11 cellular contexts compared by ENCODE assay signal in genomic region chr3:112514527-112515128, GRCh38. TPM values are rescaled to one million over a fixed set of nuclear protein-coding genes. Genes with fewer than 3 reads are reported as not detected.
DNase-seq lines count a peak whose midpoint lies in the region; ATAC-seq and TF ChIP-seq lines count a peak whose summit lies in the region.
"Had no signal": no experiment of that assay in that cellular context is flagged by ENCODE, and none has a peak within 500 bp of the region (broad histone marks: within the 10 kb centered on the region; RNA-seq: fewer than 3 reads in every experiment).

No MANE protein-coding gene starts in this region.

- H3K4me1 Mint-ChIP-seq in GM23338 (no peaks in the 10 kb centered on the region), endothelial cell (ENCODE audit: unreplicated experiment) (peaks cover under 1% of the 10 kb centered on the region)
- H3K4me1 Mint-ChIP-seq: nephron had no signal

- no peaks in the 10 kb centered on the region for H3K79me2 ChIP-seq in GM23338 (replicated peaks; ENCODE audit: insufficient read depth)

- H3K9me2 ChIP-seq in GM23338 (ENCODE audit: insufficient read depth): no peaks in the 10 kb centered on the region

- no peak overlapping the region for H3K4me3 ChIP-seq in GM23338

- H3K27me3 ChIP-seq in GM23338 (ENCODE audit: insufficient read depth): no peaks in the 10 kb centered on the region

- no peak for ATAC-seq in GM23338
- peak; percentile 99 for ATAC-seq in HG03571 (IDR thresholded peaks at IDR 0.05; ENCODE audit: unreplicated experiment)

- peaks cover 18% of the 10 kb centered on the region; the same call in 1 of the 2 replicates for H3K36me3 ChIP-seq in GM23338 (ENCODE audit: insufficient read depth)

- DNase-seq in DMS53 (lab: John Stamatoyannopoulos, UW) (peak; percentile 10), DMS53 treated with DMSO at 0.1 percent for 48 hours (lab: John Stamatoyannopoulos, UW; ENCODE audit: unreplicated experiment) (no peak), GM23338 (ENCODE audit: low spot score) (no peak), renal cortical epithelial cell (ENCODE audit: low read depth) (peak; percentile 21), endothelial cell (ENCODE audit: low spot score) (no peak), NCI-H446 (lab: John Stamatoyannopoulos, UW) (no peak), A172 (ENCODE audit: low spot score) (no peak)
- DNase-seq: NCI-H510A treated with DMSO at 0.1 percent for 48 hours had no signal

- H3K36me3 Mint-ChIP-seq in GM23338 (ENCODE audit: low read depth): peaks cover 40% of the 10 kb centered on the region
- H3K36me3 Mint-ChIP-seq in endothelial cell (ENCODE audit: low read depth, unreplicated experiment): peaks cover 6% of the 10 kb centered on the region

- no peaks in the 10 kb centered on the region for H3K4me1 ChIP-seq in GM23338 (ENCODE audit: insufficient read depth)

- H3K9me3 Mint-ChIP-seq in GM23338: peaks cover 47% of the 10 kb centered on the region
- no peaks in the 10 kb centered on the region for H3K9me3 Mint-ChIP-seq in endothelial cell (ENCODE audit: unreplicated experiment)

- H3K27me3 Mint-ChIP-seq in GM23338 (ENCODE audit: insufficient read depth, low read depth, poor library complexity): peaks cover 3% of the 10 kb centered on the region
- H3K27me3 Mint-ChIP-seq in endothelial cell (ENCODE audit: unreplicated experiment): peaks cover 2% of the 10 kb centered on the region

- H2AFZ ChIP-seq in GM23338: no peak overlapping the region

- H3K4me2 ChIP-seq in GM23338: no peak overlapping the region

- 0 out of 2 replicates have a peak overlapping the region, but pooled peaks have one; percentile 15 for H3K27ac ChIP-seq in GM23338 (ENCODE audit: low read depth)
- H3K27ac ChIP-seq: 22Rv1 had no signal

- TF ChIP-seq CTCF in GM23338 (conservative IDR thresholded peaks at IDR 0.05; ENCODE audit: low read depth in 2 of 2) (no peak), endothelial cell (IDR thresholded peaks at IDR 0.05; ENCODE audit: unreplicated experiment) (no peak)

- no peak overlapping the region for H3K4me3 Mint-ChIP-seq in GM23338
- H3K4me3 Mint-ChIP-seq in endothelial cell (ENCODE audit: unreplicated experiment): no peak overlapping the region
- H3K4me3 Mint-ChIP-seq: nephron had no signal

- H3F3A ChIP-seq in GM23338 (replicated peaks; ENCODE audit: low read depth): no peaks in the 10 kb centered on the region

- H4K20me1 ChIP-seq in GM23338 (replicated peaks; ENCODE audit: insufficient read depth): no peaks in the 10 kb centered on the region

- no peak overlapping the region for H3K27ac Mint-ChIP-seq in GM23338
- H3K27ac Mint-ChIP-seq in endothelial cell (ENCODE audit: unreplicated experiment): no peak overlapping the region
- H3K27ac Mint-ChIP-seq: nephron had no signal

TF ChIP-seq in GM23338, 12 proteins besides CTCF, POLR2A, EP300 and RAD21 (continues in another document):
- TF ChIP-seq CREB1 (CRISPR knock-in tag; IDR thresholded peaks at IDR 0.05; ENCODE audit: low read depth) (no peak), EZH2 (IDR thresholded peaks at IDR 0.05; ENCODE audit: low read depth, unreplicated experiment) (no peak), STAT1 (IDR thresholded peaks at IDR 0.05; ENCODE audit: unreplicated experiment) (no peak), POLR2AphosphoS5 (IDR thresholded peaks at IDR 0.05; ENCODE audit: low read depth) (no peak)
- TF ChIP-seq, protein P1, sequence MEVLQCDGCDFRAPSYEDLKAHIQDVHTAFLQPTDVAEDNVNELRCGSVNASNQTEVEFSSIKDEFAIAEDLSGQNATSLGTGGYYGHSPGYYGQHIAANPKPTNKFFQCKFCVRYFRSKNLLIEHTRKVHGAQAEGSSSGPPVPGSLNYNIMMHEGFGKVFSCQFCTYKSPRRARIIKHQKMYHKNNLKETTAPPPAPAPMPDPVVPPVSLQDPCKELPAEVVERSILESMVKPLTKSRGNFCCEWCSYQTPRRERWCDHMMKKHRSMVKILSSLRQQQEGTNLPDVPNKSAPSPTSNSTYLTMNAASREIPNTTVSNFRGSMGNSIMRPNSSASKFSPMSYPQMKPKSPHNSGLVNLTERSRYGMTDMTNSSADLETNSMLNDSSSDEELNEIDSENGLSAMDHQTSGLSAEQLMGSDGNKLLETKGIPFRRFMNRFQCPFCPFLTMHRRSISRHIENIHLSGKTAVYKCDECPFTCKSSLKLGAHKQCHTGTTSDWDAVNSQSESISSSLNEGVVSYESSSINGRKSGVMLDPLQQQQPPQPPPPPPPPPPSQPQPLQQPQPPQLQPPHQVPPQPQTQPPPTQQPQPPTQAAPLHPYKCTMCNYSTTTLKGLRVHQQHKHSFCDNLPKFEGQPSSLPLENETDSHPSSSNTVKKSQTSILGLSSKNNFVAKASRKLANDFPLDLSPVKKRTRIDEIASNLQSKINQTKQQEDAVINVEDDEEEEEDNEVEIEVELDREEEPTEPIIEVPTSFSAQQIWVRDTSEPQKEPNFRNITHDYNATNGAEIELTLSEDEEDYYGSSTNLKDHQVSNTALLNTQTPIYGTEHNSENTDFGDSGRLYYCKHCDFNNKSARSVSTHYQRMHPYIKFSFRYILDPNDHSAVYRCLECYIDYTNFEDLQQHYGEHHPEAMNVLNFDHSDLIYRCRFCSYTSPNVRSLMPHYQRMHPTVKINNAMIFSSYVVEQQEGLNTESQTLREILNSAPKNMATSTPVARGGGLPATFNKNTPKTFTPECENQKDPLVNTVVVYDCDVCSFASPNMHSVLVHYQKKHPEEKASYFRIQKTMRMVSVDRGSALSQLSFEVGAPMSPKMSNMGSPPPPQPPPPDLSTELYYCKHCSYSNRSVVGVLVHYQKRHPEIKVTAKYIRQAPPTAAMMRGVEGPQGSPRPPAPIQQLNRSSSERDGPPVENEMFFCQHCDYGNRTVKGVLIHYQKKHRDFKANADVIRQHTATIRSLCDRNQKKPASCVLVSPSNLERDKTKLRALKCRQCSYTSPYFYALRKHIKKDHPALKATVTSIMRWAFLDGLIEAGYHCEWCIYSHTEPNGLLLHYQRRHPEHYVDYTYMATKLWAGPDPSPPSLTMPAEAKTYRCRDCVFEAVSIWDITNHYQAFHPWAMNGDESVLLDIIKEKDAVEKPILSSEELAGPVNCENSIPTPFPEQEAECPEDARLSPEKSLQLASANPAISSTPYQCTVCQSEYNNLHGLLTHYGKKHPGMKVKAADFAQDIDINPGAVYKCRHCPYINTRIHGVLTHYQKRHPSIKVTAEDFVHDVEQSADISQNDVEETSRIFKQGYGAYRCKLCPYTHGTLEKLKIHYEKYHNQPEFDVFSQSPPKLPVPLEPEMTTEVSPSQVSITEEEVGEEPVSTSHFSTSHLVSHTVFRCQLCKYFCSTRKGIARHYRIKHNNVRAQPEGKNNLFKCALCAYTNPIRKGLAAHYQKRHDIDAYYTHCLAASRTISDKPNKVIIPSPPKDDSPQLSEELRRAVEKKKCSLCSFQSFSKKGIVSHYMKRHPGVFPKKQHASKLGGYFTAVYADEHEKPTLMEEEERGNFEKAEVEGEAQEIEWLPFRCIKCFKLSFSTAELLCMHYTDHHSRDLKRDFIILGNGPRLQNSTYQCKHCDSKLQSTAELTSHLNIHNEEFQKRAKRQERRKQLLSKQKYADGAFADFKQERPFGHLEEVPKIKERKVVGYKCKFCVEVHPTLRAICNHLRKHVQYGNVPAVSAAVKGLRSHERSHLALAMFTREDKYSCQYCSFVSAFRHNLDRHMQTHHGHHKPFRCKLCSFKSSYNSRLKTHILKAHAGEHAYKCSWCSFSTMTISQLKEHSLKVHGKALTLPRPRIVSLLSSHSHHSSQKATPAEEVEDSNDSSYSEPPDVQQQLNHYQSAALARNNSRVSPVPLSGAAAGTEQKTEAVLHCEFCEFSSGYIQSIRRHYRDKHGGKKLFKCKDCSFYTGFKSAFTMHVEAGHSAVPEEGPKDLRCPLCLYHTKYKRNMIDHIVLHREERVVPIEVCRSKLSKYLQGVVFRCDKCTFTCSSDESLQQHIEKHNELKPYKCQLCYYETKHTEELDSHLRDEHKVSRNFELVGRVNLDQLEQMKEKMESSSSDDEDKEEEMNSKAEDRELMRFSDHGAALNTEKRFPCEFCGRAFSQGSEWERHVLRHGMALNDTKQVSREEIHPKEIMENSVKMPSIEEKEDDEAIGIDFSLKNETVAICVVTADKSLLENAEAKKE (CRISPR knock-in tag; IDR thresholded peaks at IDR 0.05): no peak

RNA-seq across cellular contexts. Expression of gene BTLA, which starts 15.4 kb away (rescaled TPM):
- not detected in 2 replicates for total RNA-seq in GM23338 (2014; rRNA removed; shearing (Covaris generic))
- 0.44 TPM in 1 of 2 replicates, not detected in the other for polyA plus RNA-seq in GM23338 (2016; fragmentation: Nextera tagmentation; extraction: Ambion mirVana)
- total RNA-seq in renal cortical epithelial cell (0.10 and 0.17 TPM in 2 replicates), endothelial cell (ENCODE audit: unreplicated experiment) (not detected)
- not detected in 2 replicates for total RNA-seq in A172 (2014; rRNA removed; shearing (Covaris generic))

RNA-seq across cellular contexts. Expression of gene ATG3, which starts 47.1 kb away (rescaled TPM):
- total RNA-seq in GM23338 (2014; rRNA removed; shearing (Covaris generic)): 64.1 and 68.1 TPM in 2 replicates
- 75.9 and 93.9 TPM in 2 replicates for polyA plus RNA-seq in GM23338 (2016; fragmentation: Nextera tagmentation; extraction: Ambion mirVana)
- total RNA-seq in renal cortical epithelial cell (57.1 and 77.3 TPM in 2 replicates), endothelial cell (ENCODE audit: unreplicated experiment) (46.3 TPM)
- total RNA-seq in A172 (2014; rRNA removed; shearing (Covaris generic)): 87.3 and 136 TPM in 2 replicates

RNA-seq across cellular contexts. Expression of gene SLC35A5, which starts 47.2 kb away (rescaled TPM):
- total RNA-seq in GM23338 (2014; rRNA removed; shearing (Covaris generic)): 40.4 and 56.4 TPM in 2 replicates
- polyA plus RNA-seq in GM23338 (2016; fragmentation: Nextera tagmentation; extraction: Ambion mirVana): 15.5 and 19.9 TPM in 2 replicates
- total RNA-seq in renal cortical epithelial cell (32.0 and 70.2 TPM in 2 replicates), endothelial cell (ENCODE audit: unreplicated experiment) (30.0 TPM)
- 47.5 and 48.4 TPM in 2 replicates for total RNA-seq in A172 (2014; rRNA removed; shearing (Covaris generic))

Comparison
In these comparisons a context has a peak if more than half of its experiments do, and no peak if none do; other contexts are left out.
1. DNase-seq: peak in DMS53 (single experiment) and renal cortical epithelial cell (single experiment); none in DMS53 treated with DMSO at 0.1 percent for 48 hours (single experiment), GM23338 (single experiment), endothelial cell (single experiment), NCI-H446 (0 of 2) and A172 (single experiment).